1 cellular context compared by ENCODE assay signal in the genomic region with DNA sequence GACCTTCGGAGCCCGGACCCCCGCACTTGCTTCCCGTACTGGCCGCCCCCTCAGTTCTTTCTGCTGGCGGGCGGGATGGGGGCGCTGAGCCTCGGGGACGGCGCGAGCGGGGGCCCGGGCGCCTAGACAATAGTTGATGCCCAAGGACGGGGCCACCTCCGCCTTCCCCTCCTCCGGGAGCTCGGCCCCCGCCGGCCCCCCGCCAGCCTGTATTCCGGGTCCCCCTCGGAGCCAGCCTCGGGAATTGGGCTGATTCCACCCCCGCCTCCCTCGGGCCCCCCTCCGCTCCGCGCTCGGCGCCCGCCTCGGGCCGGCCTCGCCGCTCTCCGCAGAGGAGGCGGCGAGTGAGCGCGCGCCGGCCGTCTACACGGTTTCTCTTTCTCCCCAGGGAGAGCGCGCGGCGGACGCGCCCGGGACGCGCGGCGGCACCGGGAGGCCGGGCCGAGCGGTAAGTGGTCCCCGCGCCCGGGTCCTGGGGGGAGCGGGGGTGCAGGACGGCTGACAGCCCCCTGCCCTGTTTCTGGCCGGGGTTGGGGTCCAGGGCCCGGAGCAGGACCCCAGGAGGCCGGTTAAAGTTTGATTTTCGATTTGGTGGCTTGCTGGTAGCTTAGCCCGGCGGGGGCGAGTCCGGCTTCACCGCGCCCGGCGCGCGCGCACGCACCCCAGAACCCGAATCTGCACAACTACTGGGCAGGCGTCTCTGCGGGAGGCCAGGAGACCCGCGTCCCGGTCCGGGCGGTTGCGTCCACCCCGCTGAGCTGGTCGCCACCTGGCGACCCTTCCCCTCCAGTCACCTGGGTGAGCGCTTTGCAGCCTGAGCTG.
TF ChIP-seq lines count a peak whose summit lies in the region.

No MANE protein-coding gene starts in this region.

TF ChIP-seq in SK-N-SH, 30 proteins besides CTCF, POLR2A, EP300 and RAD21 (continued from another document):
- TF ChIP-seq, protein P1, sequence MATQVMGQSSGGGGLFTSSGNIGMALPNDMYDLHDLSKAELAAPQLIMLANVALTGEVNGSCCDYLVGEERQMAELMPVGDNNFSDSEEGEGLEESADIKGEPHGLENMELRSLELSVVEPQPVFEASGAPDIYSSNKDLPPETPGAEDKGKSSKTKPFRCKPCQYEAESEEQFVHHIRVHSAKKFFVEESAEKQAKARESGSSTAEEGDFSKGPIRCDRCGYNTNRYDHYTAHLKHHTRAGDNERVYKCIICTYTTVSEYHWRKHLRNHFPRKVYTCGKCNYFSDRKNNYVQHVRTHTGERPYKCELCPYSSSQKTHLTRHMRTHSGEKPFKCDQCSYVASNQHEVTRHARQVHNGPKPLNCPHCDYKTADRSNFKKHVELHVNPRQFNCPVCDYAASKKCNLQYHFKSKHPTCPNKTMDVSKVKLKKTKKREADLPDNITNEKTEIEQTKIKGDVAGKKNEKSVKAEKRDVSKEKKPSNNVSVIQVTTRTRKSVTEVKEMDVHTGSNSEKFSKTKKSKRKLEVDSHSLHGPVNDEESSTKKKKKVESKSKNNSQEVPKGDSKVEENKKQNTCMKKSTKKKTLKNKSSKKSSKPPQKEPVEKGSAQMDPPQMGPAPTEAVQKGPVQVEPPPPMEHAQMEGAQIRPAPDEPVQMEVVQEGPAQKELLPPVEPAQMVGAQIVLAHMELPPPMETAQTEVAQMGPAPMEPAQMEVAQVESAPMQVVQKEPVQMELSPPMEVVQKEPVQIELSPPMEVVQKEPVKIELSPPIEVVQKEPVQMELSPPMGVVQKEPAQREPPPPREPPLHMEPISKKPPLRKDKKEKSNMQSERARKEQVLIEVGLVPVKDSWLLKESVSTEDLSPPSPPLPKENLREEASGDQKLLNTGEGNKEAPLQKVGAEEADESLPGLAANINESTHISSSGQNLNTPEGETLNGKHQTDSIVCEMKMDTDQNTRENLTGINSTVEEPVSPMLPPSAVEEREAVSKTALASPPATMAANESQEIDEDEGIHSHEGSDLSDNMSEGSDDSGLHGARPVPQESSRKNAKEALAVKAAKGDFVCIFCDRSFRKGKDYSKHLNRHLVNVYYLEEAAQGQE (IDR thresholded peaks at IDR 0.05; ENCODE audit: low read depth, low read length): no peak
- TF ChIP-seq, protein P2, sequence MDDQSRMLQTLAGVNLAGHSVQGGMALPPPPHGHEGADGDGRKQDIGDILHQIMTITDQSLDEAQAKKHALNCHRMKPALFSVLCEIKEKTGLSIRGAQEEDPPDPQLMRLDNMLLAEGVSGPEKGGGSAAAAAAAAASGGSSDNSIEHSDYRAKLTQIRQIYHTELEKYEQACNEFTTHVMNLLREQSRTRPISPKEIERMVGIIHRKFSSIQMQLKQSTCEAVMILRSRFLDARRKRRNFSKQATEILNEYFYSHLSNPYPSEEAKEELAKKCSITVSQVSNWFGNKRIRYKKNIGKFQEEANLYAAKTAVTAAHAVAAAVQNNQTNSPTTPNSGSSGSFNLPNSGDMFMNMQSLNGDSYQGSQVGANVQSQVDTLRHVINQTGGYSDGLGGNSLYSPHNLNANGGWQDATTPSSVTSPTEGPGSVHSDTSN (IDR thresholded peaks at IDR 0.05): no peak
- TF ChIP-seq FOSL2 (IDR thresholded peaks at IDR 0.05; ENCODE audit: borderline replicate concordance, low read depth) (no peak), GATA2 (CRISPR knock-in tag; IDR thresholded peaks at IDR 0.05) (no peak), RXRA (IDR thresholded peaks at IDR 0.05; ENCODE audit: borderline replicate concordance, low read depth) (no peak), FOXM1 (IDR thresholded peaks at IDR 0.05; ENCODE audit: low read depth) (no peak), IRF3 (IDR thresholded peaks at IDR 0.05; ENCODE audit: low read depth, low read length) (no peak), RCOR1 (IDR thresholded peaks at IDR 0.05; ENCODE audit: low read length) (no peak), NFIC (IDR thresholded peaks at IDR 0.05; ENCODE audit: borderline replicate concordance) (no peak), RFX5 (IDR thresholded peaks at IDR 0.05; ENCODE audit: low read length) (no peak), TAF1 (IDR thresholded peaks at IDR 0.05; ENCODE audit: borderline replicate concordance, low read depth, low read length) (peak; percentile 21; the same call in 1 of the 2 replicates), NRF1 (IDR thresholded peaks at IDR 0.05; ENCODE audit: low read depth, low read length) (0 out of 2 replicates have a peak, but pooled peaks have one; percentile 21)
- TF ChIP-seq, protein P3, sequence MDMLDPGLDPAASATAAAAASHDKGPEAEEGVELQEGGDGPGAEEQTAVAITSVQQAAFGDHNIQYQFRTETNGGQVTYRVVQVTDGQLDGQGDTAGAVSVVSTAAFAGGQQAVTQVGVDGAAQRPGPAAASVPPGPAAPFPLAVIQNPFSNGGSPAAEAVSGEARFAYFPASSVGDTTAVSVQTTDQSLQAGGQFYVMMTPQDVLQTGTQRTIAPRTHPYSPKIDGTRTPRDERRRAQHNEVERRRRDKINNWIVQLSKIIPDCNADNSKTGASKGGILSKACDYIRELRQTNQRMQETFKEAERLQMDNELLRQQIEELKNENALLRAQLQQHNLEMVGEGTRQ (IDR thresholded peaks at IDR 0.05; ENCODE audit: borderline replicate concordance, low read depth, low read length): no peak
